ENCODE assay signal across 8 cellular contexts in genomic region chr21:17270234-17270633, GRCh38.
DNase-seq lines count a peak whose midpoint lies in the region; ATAC-seq and TF ChIP-seq lines count a peak whose summit lies in the region.

No MANE protein-coding gene starts in this region.

- intact Hi-C loops in adrenal gland (cut with DNase I), result no loop called here
- intact Hi-C loops in testis (cut with DNase I; ENCODE audit: low total_unique reads), result no loop called here

- DNase-seq in G401 (ENCODE audit: low spot score) (peak; percentile 70), NCI-H1694 (lab: John Stamatoyannopoulos, UW) (peak; percentile 18), adrenal gland (peak; percentile 22 to 77 (median 50)), hepatic stellate cell (ENCODE audit: low spot score) (peak; percentile 5), testis (peak; percentile 74)
- no peak for DNase-seq in activated CD4-positive, CD25-positive, alpha-beta regulatory T cell treated with anti-CD3 and anti-CD28 coated beads, Interleukin-2, amount 50 U/mL, for 72 hours

- 0% methylated on average over 1 of the region's 1 CpG for WGBS in adrenal gland, 4 donors
- 4% methylated on average over 1 of the region's 1 CpG for WGBS in testis, 2 donors

- ATAC-seq in GM18502 (IDR thresholded peaks at IDR 0.05; ENCODE audit: poor library complexity, unreplicated experiment) (no peak), HG03025 (IDR thresholded peaks at IDR 0.05; ENCODE audit: low FRiP score, unreplicated experiment) (no peak)

- H3K36me3 ChIP-seq in adrenal gland (replicated peaks in 1 of 2) (no peaks in the 10 kb centered on the region), testis (ENCODE audit: low read depth, missing control alignments) (no peaks in the 10 kb centered on the region)

- TF ChIP-seq POLR2A in adrenal gland (IDR thresholded peaks at IDR 0.05) (no peak), testis (IDR thresholded peaks at IDR 0.05) (no peak)

- H3K4me1 ChIP-seq in adrenal gland (replicated peaks in 1 of 2) (peaks cover 0 to 5% of the 10 kb centered on the region in 2 donors), testis (peaks cover 3% of the 10 kb centered on the region)

- H3K27ac ChIP-seq in adrenal gland (no peak overlapping the region), testis (peak overlapping the region in 1 of 2 donors; percentile 13)

- no peak overlapping the region for H3K4me3 ChIP-seq in adrenal gland
- H3K4me3 ChIP-seq in testis, result no peak overlapping the region

- H3K9me3 ChIP-seq in adrenal gland (replicated peaks in 1 of 3), result no peaks in the 10 kb centered on the region
- no peaks in the 10 kb centered on the region for H3K9me3 ChIP-seq in testis

- in situ Hi-C loops in G401 (cut with HindIII; ENCODE audit: low sequenced_read_pairs), result no loop called here

- H3K27me3 ChIP-seq in adrenal gland (no peaks in the 10 kb centered on the region), testis (no peaks in the 10 kb centered on the region)

- peak; percentile 43 to 84 (median 73) for TF ChIP-seq CTCF in adrenal gland (IDR thresholded peaks at IDR 0.05)
- peak; percentile 66 to 81 (median 75) for TF ChIP-seq CTCF in testis (IDR thresholded peaks at IDR 0.05)
